Comparison of ENCODE assay signal across 1 cellular context in genomic region chr11:120800206-120800605, GRCh38.
TF ChIP-seq lines count a peak whose summit lies in the region.

No MANE protein-coding gene starts in this region.

TF ChIP-seq in GM12878, 131 proteins besides CTCF, POLR2A, EP300 and RAD21 (continued from another document):
- TF ChIP-seq REST (IDR thresholded peaks at IDR 0.05; ENCODE audit: low read depth, low read length) (no peak), MTA3 (IDR thresholded peaks at IDR 0.05; ENCODE audit: borderline replicate concordance, low read length) (no peak), ZNF24 (IDR thresholded peaks at IDR 0.05) (no peak)
